8 cellular contexts compared by ENCODE assay signal in the genomic region with DNA sequence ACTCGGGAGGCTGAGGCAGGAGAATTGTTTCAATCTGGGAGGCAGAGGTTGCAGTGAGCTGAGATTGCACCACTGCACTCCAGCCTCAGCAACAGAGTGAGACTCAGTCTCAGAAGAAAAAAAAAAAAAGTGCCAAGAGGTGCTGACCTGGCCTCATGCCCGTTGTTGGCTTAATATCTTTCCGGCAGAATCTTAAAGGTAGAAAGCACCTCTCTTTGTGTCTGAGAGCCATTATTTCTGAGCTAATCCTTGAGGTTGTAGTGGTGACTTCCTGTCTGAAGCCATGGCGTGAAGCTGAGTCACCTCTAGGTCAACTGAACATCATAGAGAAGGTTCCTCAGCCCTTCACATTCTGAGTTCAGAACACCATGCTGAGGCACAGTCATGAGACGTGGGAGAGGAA.
A peak's percentile ranks its signal among the peaks of the same experiment; 100 is the strongest.
DNase-seq lines count a peak whose midpoint lies in the region; ATAC-seq and TF ChIP-seq lines count a peak whose summit lies in the region.

No MANE protein-coding gene starts in this region.

- TF ChIP-seq CTCF in GM10248 (IDR thresholded peaks at IDR 0.05; ENCODE audit: control extremely low read depth, extremely low read depth, low read depth, missing control alignments) (no peak), RWPE1 (conservative IDR thresholded peaks at IDR 0.05; ENCODE audit: low read depth) (no peak)

- ATAC-seq in HG02763 (IDR thresholded peaks at IDR 0.05; ENCODE audit: unreplicated experiment) (peak; percentile 62), HG02588 (IDR thresholded peaks at IDR 0.05; ENCODE audit: unreplicated experiment) (no peak)

- DNase-seq in GM10248 (ENCODE audit: extremely low spot score) (peak; percentile 31), RWPE1 (ENCODE audit: low spot score) (peak; percentile 27), glomerular visceral epithelial cell (ENCODE audit: extremely low spot score) (peak; percentile 71), DMS114 treated with DMSO at 0.1 percent for 48 hours (lab: John Stamatoyannopoulos, UW; ENCODE audit: unreplicated experiment) (no peak), HEK293T (ENCODE audit: extremely low spot score) (no peak), NCI-H345 treated with DMSO at 0.1 percent for 48 hours (lab: John Stamatoyannopoulos, UW; ENCODE audit: unreplicated experiment) (no peak)

- CTCF ChIA-PET in GM10248 (lab: Yijun Ruan, JAX) (interaction anchor here (1.2 to 1.5 kb wide), 3 partner anchors 11 to 37 kb away, joined by 3 to 4 read pairs (median 3); no protein-coding TSS in a partner anchor), RWPE1 (lab: Yijun Ruan, JAX) (interaction anchor here (1.0 to 1.1 kb wide), 2 partner anchors 21 to 742 kb away, joined by 3 read pairs; no protein-coding TSS in a partner anchor), HEK293T (lab: Yijun Ruan, JAX) (no interaction called here)

- POLR2A ChIA-PET in GM10248 (lab: Yijun Ruan, JAX) (no interaction called here), RWPE1 (lab: Yijun Ruan, JAX; ENCODE audit: low non-redundant PET) (no interaction called here), HEK293T (lab: Yijun Ruan, JAX) (no interaction called here)

- H3K27ac ChIP-seq in RWPE1, result peak overlapping the region; percentile 68

TF ChIP-seq in HEK293T, 16 proteins besides CTCF, POLR2A, EP300 and RAD21:
- TF ChIP-seq HDGF (IDR thresholded peaks at IDR 0.05; ENCODE audit: borderline replicate concordance), result no peak
- no peak for TF ChIP-seq ARNT (IDR thresholded peaks at IDR 0.05)
- no peak for TF ChIP-seq FOXK2 (IDR thresholded peaks at IDR 0.05)
- TF ChIP-seq LEF1 (IDR thresholded peaks at IDR 0.05; ENCODE audit: borderline replicate concordance), result no peak
- no peak for TF ChIP-seq BHLHE40 (IDR thresholded peaks at IDR 0.05; ENCODE audit: borderline replicate concordance)
- no peak for TF ChIP-seq SP1 (IDR thresholded peaks at IDR 0.05)
- no peak for TF ChIP-seq TARDBP (IDR thresholded peaks at IDR 0.05)
- TF ChIP-seq NFRKB (IDR thresholded peaks at IDR 0.05), result no peak
- TF ChIP-seq ZNF384 (IDR thresholded peaks at IDR 0.05), result no peak
- no peak for TF ChIP-seq FOXM1 (IDR thresholded peaks at IDR 0.05; ENCODE audit: borderline replicate concordance)
- no peak for TF ChIP-seq FOXA1 (IDR thresholded peaks at IDR 0.05)
- TF ChIP-seq CTBP1 (IDR thresholded peaks at IDR 0.05; ENCODE audit: borderline replicate concordance), result no peak
- TF ChIP-seq PKNOX1 (IDR thresholded peaks at IDR 0.05), result no peak
- no peak for TF ChIP-seq ELF4 (IDR thresholded peaks at IDR 0.05)
- no peak for TF ChIP-seq L3MBTL2 (conservative IDR thresholded peaks at IDR 0.05)
- no peak for TF ChIP-seq SUZ12 (IDR thresholded peaks at IDR 0.05)

Comparison
In these comparisons a context has a peak if more than half of its experiments do, and no peak if none do; other contexts are left out.
1. DNase-seq: peak in GM10248 (single experiment), RWPE1 (single experiment) and glomerular visceral epithelial cell (single experiment); none in DMS114 treated with DMSO at 0.1 percent for 48 hours (single experiment), HEK293T (single experiment) and NCI-H345 treated with DMSO at 0.1 percent for 48 hours (single experiment).